Comparison of ENCODE assay signal across 20 cellular contexts in genomic region chr13:110282316-110282841, GRCh38. TPM values are rescaled to one million over a fixed set of nuclear protein-coding genes. Genes with fewer than 3 reads are reported as not detected.
DNase-seq lines count a peak whose midpoint lies in the region; ATAC-seq and TF ChIP-seq lines count a peak whose summit lies in the region.
"Had no signal": no experiment of that assay in that cellular context is flagged by ENCODE, and none has a peak within 500 bp of the region (broad histone marks: within the 10 kb centered on the region; RNA-seq: fewer than 3 reads in every experiment).

No MANE protein-coding gene starts in this region.

- ATAC-seq in heart right ventricle (no peak), HG02763 (IDR thresholded peaks at IDR 0.05; ENCODE audit: unreplicated experiment) (no peak)
- no peak for ATAC-seq in activated CD8-positive, alpha-beta T cell treated with anti-CD3 and anti-CD28 coated beads for 36 hours
- ATAC-seq: CD8-positive, alpha-beta T cell had no signal

- H3K4me1 Mint-ChIP-seq in endothelial cell (ENCODE audit: unreplicated experiment): peaks cover 69% of the 10 kb centered on the region
- peaks cover 5% of the 10 kb centered on the region for H3K4me1 Mint-ChIP-seq in activated CD8-positive, alpha-beta T cell treated with anti-CD3 and anti-CD28 coated beads for 36 hours (ENCODE audit: low read depth)
- H3K4me1 Mint-ChIP-seq: IgD-negative memory B cell had no signal

- no peak for TF ChIP-seq EP300 in tibial nerve (IDR thresholded peaks at IDR 0.05)

- H3K9me3 ChIP-seq in left ventricle myocardium inferior (replicated peaks): no peaks in the 10 kb centered on the region
- H3K9me3 ChIP-seq in heart right ventricle: no peaks in the 10 kb centered on the region
- H3K9me3 ChIP-seq in smooth muscle cell (replicated peaks; ENCODE audit: low read depth): no peaks in the 10 kb centered on the region
- H3K9me3 ChIP-seq in tibial nerve: no peaks in the 10 kb centered on the region

- H2AFZ ChIP-seq in smooth muscle cell (ENCODE audit: low read depth): no peak overlapping the region

- no peak overlapping the region for H3K9ac ChIP-seq in smooth muscle cell (ENCODE audit: low read depth)
- H3K9ac ChIP-seq: BLaER1 treated with 17β-estradiol and CSF1 and Interleukin-3, amounts not matched to agents 10 nM and 100 nM had no signal

- no peak for DNase-seq in left ventricle myocardium inferior
- no peak for DNase-seq in heart right ventricle
- no peak for DNase-seq in endothelial cell (ENCODE audit: low spot score)
- no peak for DNase-seq in smooth muscle cell (lab: John Stamatoyannopoulos, UW; ENCODE audit: unreplicated experiment)
- DNase-seq in tibial nerve (ENCODE audit: low spot score in 2 of 2): no peak
- no peak for DNase-seq in HuH-7 (ENCODE audit: low spot score)
- DNase-seq in activated CD8-positive, alpha-beta T cell treated with anti-CD3 and anti-CD28 coated beads for 36 hours: no peak
- DNase-seq: ACHN; CD8-positive, alpha-beta T cell; GOT3; NCI-H1105 treated with DMSO at 0.1 percent for 48 hours; NCI-H1694; NCI-H2081; NCI-H2171; NCI-H524 treated with DMSO at 0.1 percent for 48 hours; OCI-M1 had no signal

- no peaks in the 10 kb centered on the region for H3K36me3 ChIP-seq in left ventricle myocardium inferior
- H3K36me3 ChIP-seq in heart right ventricle: peaks cover 0 to 28% (median 0%) of the 10 kb centered on the region in 9 donors
- H3K36me3 ChIP-seq in smooth muscle cell (ENCODE audit: low read depth): no peaks in the 10 kb centered on the region
- H3K36me3 ChIP-seq in tibial nerve: peaks cover 0 to 5% (median 0%) of the 10 kb centered on the region in 3 donors
- H3K36me3 ChIP-seq: BLaER1 treated with 17β-estradiol and CSF1 and Interleukin-3, amounts not matched to agents 10 nM and 100 nM had no signal

- intact Hi-C loops in left ventricle myocardium inferior (cut with micrococcal nuclease): no loop called here
- intact Hi-C loops in heart right ventricle (cut with DNase I): no loop called here
- intact Hi-C loops in activated CD8-positive, alpha-beta T cell treated with anti-CD3 and anti-CD28 coated beads for 36 hours (cut with micrococcal nuclease): no loop called here

- WGBS in heart right ventricle, 2 donors: 70 to 75% methylated on average over 1 of the region's 1 CpG
- WGBS in smooth muscle cell (ENCODE audit: low lambda C conversion rate): 94% methylated on average over 1 of the region's 1 CpG
- WGBS in tibial nerve, 2 donors: 100% methylated on average over 1 of the region's 1 CpG

- no peaks in the 10 kb centered on the region for H3K27me3 ChIP-seq in left ventricle myocardium inferior (ENCODE audit: low read depth)
- H3K27me3 ChIP-seq in heart right ventricle: no peaks in the 10 kb centered on the region
- no peaks in the 10 kb centered on the region for H3K27me3 ChIP-seq in smooth muscle cell (ENCODE audit: low read depth)
- no peaks in the 10 kb centered on the region for H3K27me3 ChIP-seq in tibial nerve
- H3K27me3 ChIP-seq: BLaER1 treated with 17β-estradiol and CSF1 and Interleukin-3, amounts not matched to agents 10 nM and 100 nM had no signal

- H3K4me3 ChIP-seq in left ventricle myocardium inferior (no peak overlapping the region), heart right ventricle (no peak overlapping the region), smooth muscle cell (no peak overlapping the region), tibial nerve (no peak overlapping the region)
- H3K4me3 ChIP-seq: BLaER1 treated with 17β-estradiol and CSF1 and Interleukin-3, amounts not matched to agents 10 nM and 100 nM had no signal

- peak overlapping the region; percentile 35 for H3K4me2 ChIP-seq in smooth muscle cell
- H3K4me2 ChIP-seq: BLaER1 treated with 17β-estradiol and CSF1 and Interleukin-3, amounts not matched to agents 10 nM and 100 nM had no signal

- peaks cover 98% of the 10 kb centered on the region for H3K4me1 ChIP-seq in left ventricle myocardium inferior
- peaks cover 29 to 99% (median 76%) of the 10 kb centered on the region in 9 donors for H3K4me1 ChIP-seq in heart right ventricle
- H3K4me1 ChIP-seq in smooth muscle cell (ENCODE audit: low read depth): peaks cover 11% of the 10 kb centered on the region
- H3K4me1 ChIP-seq in tibial nerve: peaks cover 3 to 100% (median 58%) of the 10 kb centered on the region in 4 donors

- no peaks in the 10 kb centered on the region for H3K9me3 Mint-ChIP-seq in endothelial cell (ENCODE audit: unreplicated experiment)
- H3K9me3 Mint-ChIP-seq in activated CD8-positive, alpha-beta T cell treated with anti-CD3 and anti-CD28 coated beads for 36 hours: no peaks in the 10 kb centered on the region
- H3K9me3 Mint-ChIP-seq: CD8-positive, alpha-beta T cell had no signal

- H3K79me2 ChIP-seq in smooth muscle cell (ENCODE audit: low read depth): peaks cover 99% of the 10 kb centered on the region

- H3K4me3 Mint-ChIP-seq in endothelial cell (ENCODE audit: unreplicated experiment): peak overlapping the region; percentile 12
- H3K4me3 Mint-ChIP-seq in activated CD8-positive, alpha-beta T cell treated with anti-CD3 and anti-CD28 coated beads for 36 hours: no peak overlapping the region
- H3K4me3 Mint-ChIP-seq: CD8-positive, alpha-beta T cell; IgD-negative memory B cell had no signal

- CTCF ChIA-PET in activated CD8-positive, alpha-beta T cell treated with anti-CD3 and anti-CD28 coated beads for 36 hours (lab: Charles Lee): no interaction called here

- POLR2A ChIA-PET in activated CD8-positive, alpha-beta T cell treated with anti-CD3 and anti-CD28 coated beads for 36 hours (lab: Charles Lee): no interaction called here

- no peak for TF ChIP-seq CTCF in left ventricle myocardium inferior (IDR thresholded peaks at IDR 0.05; ENCODE audit: borderline replicate concordance)
- no peak for TF ChIP-seq CTCF in heart right ventricle (IDR thresholded peaks at IDR 0.05)
- TF ChIP-seq CTCF in endothelial cell (IDR thresholded peaks at IDR 0.05; ENCODE audit: unreplicated experiment): no peak
- no peak for TF ChIP-seq CTCF in smooth muscle cell (IDR thresholded peaks at IDR 0.05; ENCODE audit: borderline replicate concordance, insufficient read depth, poor library complexity, severe bottlenecking)
- TF ChIP-seq CTCF in tibial nerve (IDR thresholded peaks at IDR 0.05): no peak
- TF ChIP-seq CTCF in activated CD8-positive, alpha-beta T cell treated with anti-CD3 and anti-CD28 coated beads for 36 hours (IDR thresholded peaks at IDR 0.05): no peak

- H3K27ac Mint-ChIP-seq in endothelial cell (ENCODE audit: unreplicated experiment): no peak overlapping the region
- H3K27ac Mint-ChIP-seq in activated CD8-positive, alpha-beta T cell treated with anti-CD3 and anti-CD28 coated beads for 36 hours: no peak overlapping the region
- H3K27ac Mint-ChIP-seq: CD8-positive, alpha-beta T cell; IgD-negative memory B cell had no signal

- peaks cover 100% of the 10 kb centered on the region for H4K20me1 ChIP-seq in smooth muscle cell (ENCODE audit: low read depth)
- H4K20me1 ChIP-seq: BLaER1 treated with 17β-estradiol and CSF1 and Interleukin-3, amounts not matched to agents 10 nM and 100 nM had no signal

- H3F3A ChIP-seq in smooth muscle cell (ENCODE audit: low read depth): peaks cover 69% of the 10 kb centered on the region

- no peak for TF ChIP-seq POLR2A in tibial nerve (IDR thresholded peaks at IDR 0.05)

- peaks cover 14% of the 10 kb centered on the region for H3K27me3 Mint-ChIP-seq in endothelial cell (ENCODE audit: unreplicated experiment)
- peaks cover 8% of the 10 kb centered on the region for H3K27me3 Mint-ChIP-seq in activated CD8-positive, alpha-beta T cell treated with anti-CD3 and anti-CD28 coated beads for 36 hours

- H3K27ac ChIP-seq in left ventricle myocardium inferior (replicated peaks) (peak overlapping the region; percentile 57), heart right ventricle (peak overlapping the region in 1 of 10 donors; percentile 48), smooth muscle cell (ENCODE audit: low read depth) (peak overlapping the region; percentile 33), tibial nerve (peak overlapping the region in 3 of 4 donors; percentile 43 to 88 (median 82))
- H3K27ac ChIP-seq: 22Rv1; BLaER1 treated with 17β-estradiol and CSF1 and Interleukin-3, amounts not matched to agents 10 nM and 100 nM had no signal

- H3K36me3 Mint-ChIP-seq in endothelial cell (ENCODE audit: low read depth, unreplicated experiment): peaks cover 61% of the 10 kb centered on the region
- no peaks in the 10 kb centered on the region for H3K36me3 Mint-ChIP-seq in activated CD8-positive, alpha-beta T cell treated with anti-CD3 and anti-CD28 coated beads for 36 hours (ENCODE audit: low read depth)
- H3K36me3 Mint-ChIP-seq: CD8-positive, alpha-beta T cell had no signal

RNA-seq across cellular contexts. Expression of gene COL4A1, which starts 24.6 kb away (rescaled TPM):
- total RNA-seq in left ventricle myocardium inferior (120 TPM), heart right ventricle (100 to 1,000 TPM in 7 of 10 donors, 10 to 100 TPM in 3; 96.3 to 342 (median 147) TPM), endothelial cell (ENCODE audit: unreplicated experiment) (2,720 TPM), smooth muscle cell (4,372 and 5,353 TPM in 2 replicates), tibial nerve (100 to 1,000 TPM; 385 to 583 (median 526) TPM)
- polyA plus RNA-seq in heart right ventricle (100 to 1,000 TPM in 1 of 2 donors, 10 to 100 TPM in 1; 83.3 to 234 TPM), smooth muscle cell (1,844 and 2,409 TPM in 2 replicates)
- total RNA-seq in activated CD8-positive, alpha-beta T cell treated with anti-CD3 and anti-CD28 coated beads for 36 hours: not detected
- total RNA-seq: CD8-positive, alpha-beta T cell had no signal
- polyA plus RNA-seq: IgD-negative memory B cell had no signal

RNA-seq across cellular contexts. Expression of gene COL4A2, which starts 24.7 kb away (rescaled TPM):
- total RNA-seq in left ventricle myocardium inferior (117 TPM), heart right ventricle (100 to 1,000 TPM in 7 of 10 donors, 10 to 100 TPM in 3; 81.7 to 301 (median 128) TPM), endothelial cell (ENCODE audit: unreplicated experiment) (1,556 TPM), smooth muscle cell (1,456 and 1,535 TPM in 2 replicates), tibial nerve (100 to 1,000 TPM; 576 to 821 (median 658) TPM)
- polyA plus RNA-seq in heart right ventricle (100 to 1,000 TPM; 111 to 265 TPM), smooth muscle cell (2,012 and 2,786 TPM in 2 replicates)
- not detected for total RNA-seq in activated CD8-positive, alpha-beta T cell treated with anti-CD3 and anti-CD28 coated beads for 36 hours
- total RNA-seq: CD8-positive, alpha-beta T cell had no signal
- polyA plus RNA-seq: IgD-negative memory B cell had no signal

Comparison
In these comparisons a context has a peak if more than half of its experiments do, and no peak if none do; other contexts are left out.
1. RNA of gene COL4A1, which starts 24.6 kb away (total RNA-seq): 4,372 to 5,353 TPM in smooth muscle cell, 2,720 TPM in endothelial cell (single experiment), 385 to 583 TPM in tibial nerve, 96.3 to 342 TPM in heart right ventricle and 120 TPM in left ventricle myocardium inferior (single experiment); not detected in activated CD8-positive, alpha-beta T cell treated with anti-CD3 and anti-CD28 coated beads for 36 hours; every median in the first group is over 10 times any median in the second.
2. RNA of gene COL4A2, which starts 24.7 kb away (total RNA-seq): 1,556 TPM in endothelial cell (single experiment), 1,456 to 1,535 TPM in smooth muscle cell, 576 to 821 TPM in tibial nerve, 81.7 to 301 TPM in heart right ventricle and 117 TPM in left ventricle myocardium inferior (single experiment); not detected in activated CD8-positive, alpha-beta T cell treated with anti-CD3 and anti-CD28 coated beads for 36 hours; every median in the first group is over 10 times any median in the second.